22 cellular contexts compared by ENCODE assay signal in the genomic region with DNA sequence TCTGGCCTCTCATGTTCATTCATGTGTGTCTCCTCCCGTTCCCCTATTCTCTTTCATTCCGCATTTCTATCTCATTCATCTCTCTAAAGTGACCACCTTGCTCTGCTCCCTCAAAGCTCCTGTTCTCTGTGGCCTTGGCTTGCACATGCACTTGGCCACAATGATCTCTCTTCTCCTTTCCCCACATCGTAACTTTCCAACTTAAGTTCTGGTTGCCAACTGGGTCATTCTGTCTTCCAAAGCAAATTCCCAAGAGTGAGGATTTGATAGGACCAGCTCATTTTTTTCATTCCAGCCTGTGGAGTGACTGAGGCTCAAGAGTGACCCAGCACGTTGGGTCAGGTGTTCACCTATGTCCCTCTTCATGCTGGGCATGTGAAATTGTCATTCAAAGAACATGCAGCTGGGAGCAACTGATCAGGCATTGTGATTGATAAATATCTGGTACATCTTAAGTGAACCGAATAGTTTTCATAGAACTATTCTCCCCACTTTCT.
"Had no signal": no experiment of that assay in that cellular context is flagged by ENCODE, and none has a peak within 500 bp of the region (broad histone marks: within the 10 kb centered on the region; RNA-seq: fewer than 3 reads in every experiment).

No MANE protein-coding gene starts in this region.

- FAIRE-seq: endometrium, frontal cortex, kidney had no signal

- H3K4me3 ChIP-seq: heart left ventricle, hepatocyte, left lung, neural progenitor cell, smooth muscle cell, suprapubic skin, transverse colon, vagina had no signal

- H3K9ac ChIP-seq: neural progenitor cell, parathyroid adenoma had no signal

- H2AFZ ChIP-seq: hepatocyte, neural progenitor cell, parathyroid adenoma had no signal

- DNase-seq: cortex of kidney; effector memory CD8-positive, alpha-beta T cell; heart left ventricle; kidney; left lung; mesenchymal stem cell; naive thymus-derived CD4-positive, alpha-beta T cell; stimulated activated CD4-positive, alpha-beta T cell treated with anti-CD3 and anti-CD28 coated beads, Interleukin-12 subunit alpha, Interleukin-12 subunit beta, amount 100 ng/mL, for 4 hours; stimulated activated CD4-positive, alpha-beta T cell treated with anti-CD3 and anti-CD28 coated beads, Interleukin-1b, Interleukin-23, amount 100 ng/mL, for 48 hours; stimulated activated CD4-positive, alpha-beta T cell treated with anti-CD3 and anti-CD28 coated beads, Interleukin-4, amount 100 ng/mL, for 1 hour; stimulated activated CD8-positive, alpha-beta memory T cell treated with anti-CD3 and anti-CD28 coated beads, Interleukin-4, amount 100 ng/mL, for 48 hours; stimulated activated naive CD4-positive, alpha-beta T cell; stimulated activated naive CD8-positive, alpha-beta T cell treated with anti-CD3 and anti-CD28 coated beads, Interleukin-15, amount 100 ng/mL, for 72 hours; transverse colon had no signal

- H3K79me2 ChIP-seq: hepatocyte, parathyroid adenoma had no signal

- H3K4me2 ChIP-seq: hepatocyte, neural progenitor cell, smooth muscle cell had no signal

- H3K27ac ChIP-seq: heart left ventricle, hepatocyte, left lung, neural progenitor cell, parathyroid adenoma, suprapubic skin, transverse colon, vagina had no signal

- H3K27me3 ChIP-seq: heart left ventricle, hepatocyte, left lung, neural progenitor cell, suprapubic skin, transverse colon, vagina had no signal

- H3K9me3 ChIP-seq: heart left ventricle, suprapubic skin, transverse colon, vagina had no signal

- H3K36me3 ChIP-seq: heart left ventricle, left lung, neural progenitor cell, suprapubic skin, transverse colon, vagina had no signal
